In genomic region chr22:50048836-50049235, GRCh38 we compare ENCODE assay signal across 30 cellular contexts. TPM values are rescaled to one million over a fixed set of nuclear protein-coding genes. Genes with fewer than 3 reads are reported as not detected.
"Had no signal": no experiment of that assay in that cellular context is flagged by ENCODE, and none has a peak within 500 bp of the region (broad histone marks: within the 10 kb centered on the region; RNA-seq: fewer than 3 reads in every experiment).

No MANE protein-coding gene starts in this region.

- H3K36me3 ChIP-seq: brain microvascular endothelial cell had no signal

- DNase-seq: activated CD4-positive, alpha-beta T cell treated with anti-CD3 and anti-CD28 coated beads, Interleukin-2, amount 10 ng/mL, durations not matched to agents 24 days and 14 days; activated CD4-positive, alpha-beta T cell treated with anti-CD3 and anti-CD28 coated beads, Interleukin-2, amount 50 U/mL, for 4 hours; activated CD8-positive, alpha-beta memory T cell treated with anti-CD3 and anti-CD28 coated beads, Interleukin-2, amount 50 U/mL, for 4 hours; activated naive CD4-positive, alpha-beta T cell treated with anti-CD3 and anti-CD28 coated beads, Interleukin-2, amount 10 ng/mL, durations not matched to agents 7 days and 5 days; activated naive CD8-positive, alpha-beta T cell treated with anti-CD3 and anti-CD28 coated beads, Interleukin-2, amount 50 U/mL, for 24 hours; activated T-cell treated with anti-CD3 and anti-CD28 coated beads for 4 hours; activated T-cell treated with anti-CD3 and anti-CD28 coated beads, Interleukin-2, amount 50 U/mL, for 4 hours; anterior cingulate cortex; brain microvascular endothelial cell; MM.1S; MV-4-11; NCI-H1092; NCI-H1436 treated with DMSO at 0.1 percent for 48 hours; NCI-H1694 treated with DMSO at 0.1 percent for 48 hours; NCI-H2029; NCI-H345; NCI-H524 treated with DMSO at 0.1 percent for 48 hours; SHP77 treated with DMSO at 0.1 percent for 48 hours; SW 1271 had no signal

- ATAC-seq: activated naive CD8-positive, alpha-beta T cell treated with anti-CD3 and anti-CD28 coated beads, Interleukin-2, amount 50 U/mL, for 24 hours; activated T-cell treated with anti-CD3 and anti-CD28 coated beads, Interleukin-2, amount 50 U/mL, for 4 hours; Panc1; SK-N-SH treated with all-trans-retinoic acid at 6 μM for 48 hours had no signal

- H3K27me3 ChIP-seq: brain microvascular endothelial cell had no signal

- H3K27ac Mint-ChIP-seq: activated CD4-positive, alpha-beta T cell treated with anti-CD3 and anti-CD28 coated beads, Interleukin-2, amount 10 ng/mL, durations not matched to agents 24 days and 14 days; activated naive CD4-positive, alpha-beta T cell treated with anti-CD3 and anti-CD28 coated beads, Interleukin-2, amount 10 ng/mL, durations not matched to agents 7 days and 5 days; activated naive CD8-positive, alpha-beta T cell; activated naive CD8-positive, alpha-beta T cell treated with anti-CD3 and anti-CD28 coated beads, Interleukin-2, amount 50 U/mL, for 24 hours; activated T-helper 1 cell treated with anti-CD3 and anti-CD28 coated beads, Interleukin-12 subunit alpha, Interleukin-12 subunit beta, Interleukin-2, Interleukin-4 antibody, amounts not matched to agents 30 ng/mL and 10 ng/mL and 1 ng/mL, durations not matched to agents 14 hours and 24 hours and 36 hours; T-helper 1 cell treated with Interleukin-12 subunit alpha and Interleukin-12 subunit beta and Interleukin-4 antibody, amounts not matched to agents 30 μg/mL and 1 μg/mL, for 36 hours; T-helper 2 cell treated with Interferon-gamma antibody and Interleukin-4, amounts not matched to agents 5 μg/mL and 100 μg/mL, for 36 hours had no signal

- H3K4me3 Mint-ChIP-seq: activated CD4-positive, alpha-beta T cell treated with anti-CD3 and anti-CD28 coated beads, Interleukin-2, amount 10 ng/mL, durations not matched to agents 24 days and 14 days; activated naive CD4-positive, alpha-beta T cell treated with anti-CD3 and anti-CD28 coated beads, Interleukin-2, amount 10 ng/mL, durations not matched to agents 7 days and 5 days; activated naive CD8-positive, alpha-beta T cell; activated naive CD8-positive, alpha-beta T cell treated with anti-CD3 and anti-CD28 coated beads, Interleukin-2, amount 50 U/mL, for 24 hours; activated T-cell treated with anti-CD3 and anti-CD28 coated beads, Interleukin-2, amount 50 U/mL, for 4 hours; activated T-helper 1 cell treated with anti-CD3 and anti-CD28 coated beads, Interleukin-12 subunit alpha, Interleukin-12 subunit beta, Interleukin-2, Interleukin-4 antibody, amounts not matched to agents 30 ng/mL and 10 ng/mL and 1 ng/mL, durations not matched to agents 14 hours and 24 hours and 36 hours; T-helper 1 cell treated with Interleukin-12 subunit alpha and Interleukin-12 subunit beta and Interleukin-4 antibody, amounts not matched to agents 30 μg/mL and 1 μg/mL, for 36 hours; T-helper 2 cell treated with Interferon-gamma antibody and Interleukin-4, amounts not matched to agents 5 μg/mL and 100 μg/mL, for 36 hours had no signal

- H3K9ac ChIP-seq: KMS-11 had no signal

- H3K27ac ChIP-seq: brain microvascular endothelial cell, KMS-11 had no signal

- H3K36me3 Mint-ChIP-seq: activated naive CD4-positive, alpha-beta T cell treated with anti-CD3 and anti-CD28 coated beads, Interleukin-2, amount 10 ng/mL, durations not matched to agents 7 days and 5 days; activated naive CD8-positive, alpha-beta T cell had no signal

- H3K4me2 ChIP-seq: KMS-11 had no signal

- H3K9me3 Mint-ChIP-seq: activated CD4-positive, alpha-beta T cell treated with anti-CD3 and anti-CD28 coated beads, Interleukin-2, amount 10 ng/mL, durations not matched to agents 24 days and 14 days; activated naive CD8-positive, alpha-beta T cell treated with anti-CD3 and anti-CD28 coated beads, Interleukin-2, amount 50 U/mL, for 24 hours; activated T-cell treated with anti-CD3 and anti-CD28 coated beads, Interleukin-2, amount 50 U/mL, for 4 hours had no signal

RNA-seq across cellular contexts. Expression of gene TTLL8, which starts 9.3 kb away (rescaled TPM):
- total RNA-seq: activated CD4-positive, alpha-beta T cell treated with anti-CD3 and anti-CD28 coated beads, Interleukin-2, amount 10 ng/mL, durations not matched to agents 24 days and 14 days; activated T-cell treated with anti-CD3 and anti-CD28 coated beads, Interleukin-2, amount 50 U/mL, for 4 hours; activated T-helper 1 cell treated with anti-CD3 and anti-CD28 coated beads, Interleukin-12 subunit alpha, Interleukin-12 subunit beta, Interleukin-2, Interleukin-4 antibody, amounts not matched to agents 30 ng/mL and 10 ng/mL and 1 ng/mL, durations not matched to agents 14 hours and 24 hours and 36 hours; LHCN-M2; NCI-H460; RPMI7951; SK-MEL-5 had no signal

RNA-seq across cellular contexts. Expression of gene IL17REL, which starts 36.3 kb away (rescaled TPM):
- total RNA-seq: activated T-helper 1 cell treated with anti-CD3 and anti-CD28 coated beads, Interleukin-12 subunit alpha, Interleukin-12 subunit beta, Interleukin-2, Interleukin-4 antibody, amounts not matched to agents 30 ng/mL and 10 ng/mL and 1 ng/mL, durations not matched to agents 14 hours and 24 hours and 36 hours; LHCN-M2; NCI-H460; RPMI7951; SK-MEL-5 had no signal

RNA-seq across cellular contexts. Expression of gene MLC1, which starts 36.4 kb away (rescaled TPM):
- total RNA-seq: activated CD4-positive, alpha-beta T cell treated with anti-CD3 and anti-CD28 coated beads, Interleukin-2, amount 10 ng/mL, durations not matched to agents 24 days and 14 days; activated T-helper 1 cell treated with anti-CD3 and anti-CD28 coated beads, Interleukin-12 subunit alpha, Interleukin-12 subunit beta, Interleukin-2, Interleukin-4 antibody, amounts not matched to agents 30 ng/mL and 10 ng/mL and 1 ng/mL, durations not matched to agents 14 hours and 24 hours and 36 hours; LHCN-M2; NCI-H460; RPMI7951; SK-MEL-5 had no signal

RNA-seq across cellular contexts. Expression of gene MOV10L1, which starts 41.0 kb away (rescaled TPM):
- total RNA-seq: activated CD4-positive, alpha-beta T cell treated with anti-CD3 and anti-CD28 coated beads, Interleukin-2, amount 10 ng/mL, durations not matched to agents 24 days and 14 days; activated T-cell treated with anti-CD3 and anti-CD28 coated beads, Interleukin-2, amount 50 U/mL, for 4 hours; activated T-helper 1 cell treated with anti-CD3 and anti-CD28 coated beads, Interleukin-12 subunit alpha, Interleukin-12 subunit beta, Interleukin-2, Interleukin-4 antibody, amounts not matched to agents 30 ng/mL and 10 ng/mL and 1 ng/mL, durations not matched to agents 14 hours and 24 hours and 36 hours; RPMI7951 had no signal
